ENCODE assay signal across 19 cellular contexts in genomic region chr2:28217042-28217740, GRCh38.
DNase-seq lines count a peak whose midpoint lies in the region; ATAC-seq, FAIRE-seq and TF ChIP-seq lines count a peak whose summit lies in the region.
"Had no signal": no experiment of that assay in that cellular context is flagged by ENCODE, and none has a peak within 500 bp of the region (broad histone marks: within the 10 kb centered on the region; RNA-seq: fewer than 3 reads in every experiment).

No MANE protein-coding gene starts in this region.

- H3K4me1 Mint-ChIP-seq in Calu3 (ENCODE audit: low read depth, unreplicated experiment) (peaks cover 21% of the 10 kb centered on the region), glutamatergic neuron (ENCODE audit: low read depth, unreplicated experiment) (peaks cover 6% of the 10 kb centered on the region)
- H3K4me1 Mint-ChIP-seq: B cell, GM23338, H9 had no signal

- no peaks in the 10 kb centered on the region for H3K27me3 Mint-ChIP-seq in Calu3 (ENCODE audit: unreplicated experiment)
- no peaks in the 10 kb centered on the region for H3K27me3 Mint-ChIP-seq in glutamatergic neuron (ENCODE audit: unreplicated experiment)
- H3K27me3 Mint-ChIP-seq: B cell; CD4-positive, CD25-positive, alpha-beta regulatory T cell had no signal

- intact Hi-C loops in Calu3 (cut with micrococcal nuclease; ENCODE audit: unreplicated experiment), result no loop called here

- no peak overlapping the region for H3K4me3 Mint-ChIP-seq in Calu3 (ENCODE audit: low read depth, unreplicated experiment)
- H3K4me3 Mint-ChIP-seq in glutamatergic neuron (ENCODE audit: unreplicated experiment), result peak overlapping the region; percentile 45
- H3K4me3 Mint-ChIP-seq: B cell; CD4-positive, CD25-positive, alpha-beta regulatory T cell; CD8-positive, alpha-beta T cell; GM23338; H9 had no signal

- H3K4me3 ChIP-seq in bronchial epithelial cell (ENCODE audit: low read depth, low read length), result no peak overlapping the region
- H3K4me3 ChIP-seq: BLaER1, GM23338 had no signal

- H3K27ac Mint-ChIP-seq in Calu3 (ENCODE audit: unreplicated experiment) (peak overlapping the region; percentile 12), glutamatergic neuron (ENCODE audit: unreplicated experiment) (peak overlapping the region; percentile 67)
- H3K27ac Mint-ChIP-seq: B cell; CD8-positive, alpha-beta T cell; GM23338; H9 had no signal

- CTCF ChIA-PET in Calu3 (lab: Charles Lee), result interaction anchor here (0.6 kb wide), 1 partner anchor 474 kb away, joined by 3 read pairs; no protein-coding TSS in a partner anchor

- H3K27me3 ChIP-seq in bronchial epithelial cell (ENCODE audit: control insufficient read depth, insufficient read depth, low read length), result no peaks in the 10 kb centered on the region
- H3K27me3 ChIP-seq: BLaER1 had no signal

- H3K9me3 Mint-ChIP-seq in Calu3 (ENCODE audit: low read depth, unreplicated experiment) (no peaks in the 10 kb centered on the region), glutamatergic neuron (ENCODE audit: unreplicated experiment) (peaks cover 2% of the 10 kb centered on the region)
- H3K9me3 Mint-ChIP-seq: CD4-positive, CD25-positive, alpha-beta regulatory T cell; CD8-positive, alpha-beta T cell; GM23338; H9 had no signal

- FAIRE-seq in bronchial epithelial cell (lab: Jason Lieb, UNC), result no peak
- FAIRE-seq: G401.6, GM18507 had no signal

- no peaks in the 10 kb centered on the region for H3K36me3 Mint-ChIP-seq in Calu3 (ENCODE audit: insufficient read depth, unreplicated experiment)
- H3K36me3 Mint-ChIP-seq in glutamatergic neuron (ENCODE audit: unreplicated experiment), result no peaks in the 10 kb centered on the region
- H3K36me3 Mint-ChIP-seq: CD8-positive, alpha-beta T cell had no signal

- TF ChIP-seq CTCF in Calu3 (IDR thresholded peaks at IDR 0.05; ENCODE audit: unreplicated experiment) (no peak), bronchial epithelial cell (IDR thresholded peaks at IDR 0.05; ENCODE audit: insufficient read depth, low read length, severe bottlenecking) (no peak), glutamatergic neuron (IDR thresholded peaks at IDR 0.05; ENCODE audit: partially characterized antibody, unreplicated experiment) (no peak)

- no peaks in the 10 kb centered on the region for H3K36me3 ChIP-seq in bronchial epithelial cell (ENCODE audit: control insufficient read depth, insufficient read depth, low read length)

- no TSS peak for BruUV-seq in Calu3 (replicated peaks; lab: Mats Ljungman, UMichigan)

- no peak for DNase-seq in Calu3
- peak; percentile 24 for DNase-seq in DMS53 treated with DMSO at 0.1 percent for 48 hours (lab: John Stamatoyannopoulos, UW; ENCODE audit: unreplicated experiment)
- DNase-seq in bronchial epithelial cell (ENCODE audit: low read depth), result peak; percentile 46
- no peak for DNase-seq in glutamatergic neuron
- DNase-seq in activated CD4-positive, CD25-positive, alpha-beta regulatory T cell (lab: John Stamatoyannopoulos, UW), result no peak
- DNase-seq in activated effector memory CD4-positive, alpha-beta T cell treated with anti-CD3 and anti-CD28 coated beads, Interleukin-2, amount 50 U/mL, for 16 hours, result no peak
- DNase-seq: Caco-2; CD4-positive, CD25-positive, alpha-beta regulatory T cell; CD8-positive, alpha-beta T cell; DMS 273 treated with DMSO at 0.1 percent for 48 hours; DND-41; H9 had no signal

- no peak for ATAC-seq in HG02610 (IDR thresholded peaks at IDR 0.05; ENCODE audit: unreplicated experiment)
- ATAC-seq: CD8-positive, alpha-beta T cell; GM23338; HCT116 had no signal

Comparison
In these comparisons a context has a peak if more than half of its experiments do, and no peak if none do; other contexts are left out.
1. DNase-seq: peak in DMS53 treated with DMSO at 0.1 percent for 48 hours (single experiment) and bronchial epithelial cell (single experiment); none in Calu3 (single experiment), glutamatergic neuron (single experiment), activated CD4-positive, CD25-positive, alpha-beta regulatory T cell (0 of 4) and activated effector memory CD4-positive, alpha-beta T cell treated with anti-CD3 and anti-CD28 coated beads, Interleukin-2, amount 50 U/mL, for 16 hours (single experiment).